ENCODE assay signal across 8 cellular contexts in the genomic region with DNA sequence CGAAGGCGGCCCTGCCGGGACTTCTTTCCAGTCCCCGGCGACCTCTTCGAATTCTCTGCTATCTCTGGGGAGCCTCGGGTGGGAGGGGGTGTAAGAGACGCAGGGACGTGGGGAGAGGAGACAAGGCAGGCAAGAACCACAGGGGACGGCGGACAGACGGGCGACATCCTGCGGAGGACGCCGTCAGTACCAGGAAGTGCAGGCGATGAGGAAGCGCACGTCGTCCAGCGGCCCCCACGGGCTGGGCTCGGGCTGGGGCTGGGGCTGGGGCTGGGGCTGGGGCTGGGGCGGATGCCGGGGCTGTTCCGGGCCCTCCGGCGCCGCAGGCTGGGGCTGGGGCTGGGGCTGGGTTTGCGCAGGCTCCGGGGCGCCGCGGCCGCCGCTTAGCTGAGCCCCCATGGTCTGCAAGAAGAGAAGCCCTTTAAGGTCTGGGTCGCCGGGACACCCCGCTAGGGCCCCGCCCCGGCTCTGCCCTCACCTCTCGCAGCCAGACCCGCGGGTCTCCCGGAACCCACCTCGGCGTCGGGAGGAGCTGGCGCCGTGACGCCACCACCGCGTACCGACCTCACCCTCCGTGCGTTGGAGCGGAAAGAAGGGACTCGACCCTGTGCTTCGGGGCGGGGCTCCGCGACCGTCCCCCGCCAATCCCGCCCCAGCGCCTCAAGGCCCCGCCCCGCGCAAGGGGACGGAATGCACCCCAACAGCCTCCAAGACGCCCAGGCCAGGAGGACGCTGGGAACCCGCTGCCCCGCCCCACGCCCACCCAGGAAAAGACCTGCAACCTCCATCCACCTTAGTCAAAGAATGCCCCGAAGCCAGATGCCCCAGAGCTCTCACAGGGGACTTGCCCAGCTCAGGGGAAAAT. TPM values are rescaled to one million over a fixed set of nuclear protein-coding genes. Genes with fewer than 3 reads are reported as not detected.
A peak's percentile ranks its signal among the peaks of the same experiment; 100 is the strongest.
DNase-seq lines count a peak whose midpoint lies in the region; ATAC-seq and TF ChIP-seq lines count a peak whose summit lies in the region.

A gene (minus strand): TSS at position 592 of the 865 bp plus-strand sequence. CDS start 193 bp downstream, at position 399.

- H3F3A ChIP-seq in OCI-LY1 (ENCODE audit: insufficient read depth, low read length) = peaks cover 5% of the 10 kb centered on the region

- H3K27ac ChIP-seq in OCI-LY1 (ENCODE audit: low read depth, low read length, poor library complexity, severe bottlenecking) (peak within 1 kb of the TSS; percentile 65), mucosa of rectum (ENCODE audit: low read depth in 2 of 2, low read length in 2 of 2) (peak within 1 kb of the TSS; percentile 95 to 97)

- CTCF ChIA-PET in Caco-2 (lab: Charles Lee) = interaction anchor here (0.6 to 4.2 kb wide), 7 partner anchors 9 to 614 kb away, joined by 3 to 21 read pairs (median 4); a partner anchor contains a TSS

- TF ChIP-seq POLR2A in erythroblast (IDR thresholded peaks at IDR 0.05; ENCODE audit: low read length) = peak; percentile 81

- H3K9ac ChIP-seq in OCI-LY1 (ENCODE audit: low read length) = peak within 1 kb of the TSS; percentile 93
- H3K9ac ChIP-seq in mucosa of rectum (ENCODE audit: low read depth in 1 of 2, low read length in 2 of 2) = peak within 1 kb of the TSS; percentile 88 to 95

- H3K79me2 ChIP-seq in OCI-LY1 (ENCODE audit: insufficient read depth, low read length) = no peaks in the 10 kb centered on the region

- H4K20me1 ChIP-seq in OCI-LY1 (ENCODE audit: insufficient read depth, low read length) = no peaks in the 10 kb centered on the region

- peak within 1 kb of the TSS; percentile 72 for H3K4me3 Mint-ChIP-seq in Caco-2 (ENCODE audit: unreplicated experiment)

- H3K4me2 ChIP-seq in OCI-LY1 (ENCODE audit: low read length) = peak within 1 kb of the TSS; percentile 98

- no peaks in the 10 kb centered on the region for H3K9me3 Mint-ChIP-seq in Caco-2 (ENCODE audit: unreplicated experiment)

- no peaks in the 10 kb centered on the region for H3K4me1 Mint-ChIP-seq in Caco-2 (ENCODE audit: low read depth, unreplicated experiment)

- H2AFZ ChIP-seq in OCI-LY1 (ENCODE audit: low read length) = no peak within 1 kb of the TSS

- peaks cover 4% of the 10 kb centered on the region; the same call in 1 of the 2 replicates for H3K4me1 ChIP-seq in Caco-2
- peaks cover 15% of the 10 kb centered on the region for H3K4me1 ChIP-seq in OCI-LY1 (ENCODE audit: insufficient read depth, low read length, severe bottlenecking)
- peaks cover 11 to 15% of the 10 kb centered on the region in 2 donors for H3K4me1 ChIP-seq in mucosa of rectum (ENCODE audit: control insufficient read depth in 2 of 2, insufficient read depth in 2 of 2, low read length in 2 of 2)

- DNase-seq in Caco-2 = peak; percentile 91
- peak; percentile 39 for DNase-seq in HS-5 (ENCODE audit: low read depth)
- DNase-seq in activated T-cell treated with anti-CD3 and anti-CD28 coated beads for 48 hours (ENCODE audit: low read depth) = peak; percentile 90
- peak; percentile 90 to 92 for DNase-seq in erythroblast (lab: John Stamatoyannopoulos, UW)
- DNase-seq in stimulated activated CD8-positive, alpha-beta memory T cell treated with anti-CD3 and anti-CD28 coated beads, Interleukin-4, amount 100 ng/mL, for 4 hours (ENCODE audit: low read depth in 2 of 2, low spot score in 1 of 2) = peak; percentile 65 to 79

- POLR2A ChIA-PET in Caco-2 (lab: Charles Lee) = interaction anchor here (0.5 to 1.1 kb wide), 11 partner anchors 8 to 1345 kb away, joined by 3 to 21 read pairs (median 4); a partner anchor contains a TSS

- TF ChIP-seq CTCF in Caco-2 (IDR thresholded peaks at IDR 0.05; ENCODE audit: insufficient read depth in 1 of 2, low read depth in 1 of 2, low read length in 1 of 2, severe bottlenecking in 1 of 2, unreplicated experiment in 1 of 2) (peak; percentile 11 to 48), OCI-LY1 (IDR thresholded peaks at IDR 0.05; ENCODE audit: low read length) (peak; percentile 37)

- H3K4me3 ChIP-seq in Caco-2 (ENCODE audit: low read depth, low read length) = peak within 1 kb of the TSS; percentile 58
- peak within 1 kb of the TSS; percentile 88 for H3K4me3 ChIP-seq in OCI-LY1 (ENCODE audit: low read depth, low read length, poor library complexity, severe bottlenecking)
- H3K4me3 ChIP-seq in mucosa of rectum (ENCODE audit: low read length in 2 of 2) = peak within 1 kb of the TSS; percentile 72 to 87

- intact Hi-C loops in Caco-2 (cut with micrococcal nuclease; ENCODE audit: unreplicated experiment) = no loop called here

- H3K36me3 Mint-ChIP-seq in Caco-2 (ENCODE audit: insufficient read depth, unreplicated experiment) = peaks cover 68% of the 10 kb centered on the region

- H3K9me3 ChIP-seq in Caco-2 (no peaks in the 10 kb centered on the region), OCI-LY1 (ENCODE audit: low read length) (no peaks in the 10 kb centered on the region), mucosa of rectum (ENCODE audit: control insufficient read depth in 2 of 2, low read length in 2 of 2) (no peaks in the 10 kb centered on the region)

- no TSS peak for BruUV-seq in Caco-2 (replicated peaks; lab: Mats Ljungman, UMichigan)

- H3K27ac Mint-ChIP-seq in Caco-2 (ENCODE audit: unreplicated experiment) = peak within 1 kb of the TSS; percentile 74

- no peaks in the 10 kb centered on the region for H3K27me3 Mint-ChIP-seq in Caco-2 (ENCODE audit: insufficient read depth, unreplicated experiment)

- H3K9me2 ChIP-seq in OCI-LY1 (ENCODE audit: low read depth, low read length) = no peaks in the 10 kb centered on the region

- ATAC-seq in GM19463 (IDR thresholded peaks at IDR 0.05; ENCODE audit: unreplicated experiment) = peak; percentile 83

- peaks cover 17% of the 10 kb centered on the region for H3K36me3 ChIP-seq in Caco-2 (ENCODE audit: control insufficient read depth, insufficient read depth, low read length)
- H3K36me3 ChIP-seq in OCI-LY1 (ENCODE audit: insufficient read depth, low read length) = peaks cover 55% of the 10 kb centered on the region
- peaks cover 43 to 47% of the 10 kb centered on the region in 2 donors for H3K36me3 ChIP-seq in mucosa of rectum (ENCODE audit: control insufficient read depth in 2 of 2, insufficient read depth in 2 of 2, low read length in 2 of 2)

- H3K27me3 ChIP-seq in Caco-2 (replicated peaks; ENCODE audit: control insufficient read depth, insufficient read depth, low read length) (no peaks in the 10 kb centered on the region), OCI-LY1 (ENCODE audit: insufficient read depth, low read length) (no peaks in the 10 kb centered on the region), mucosa of rectum (ENCODE audit: control insufficient read depth in 2 of 2, insufficient read depth in 2 of 2, low read length in 2 of 2) (no peaks in the 10 kb centered on the region)

RNA-seq across cellular contexts. Expression of the gene that starts here (rescaled TPM):
- 38.8 and 42.3 TPM in 2 replicates for total RNA-seq in Caco-2 (2022)

Comparison
In these comparisons a context has a peak if more than half of its experiments do, and no peak if none do; other contexts are left out.
1. Peak in every context shown above with its lines: DNase-seq, ATAC-seq, H3K4me3 ChIP-seq and H3K27ac ChIP-seq.
2. DNase-seq: peak in every context shown above with its lines; median percentile 91 in Caco-2; 91 in erythroblast; 90 in activated T-cell treated with anti-CD3 and anti-CD28 coated beads for 48 hours; 72 in stimulated activated CD8-positive, alpha-beta memory T cell treated with anti-CD3 and anti-CD28 coated beads, Interleukin-4, amount 100 ng/mL, for 4 hours; 39 in HS-5.